In the genomic region with DNA sequence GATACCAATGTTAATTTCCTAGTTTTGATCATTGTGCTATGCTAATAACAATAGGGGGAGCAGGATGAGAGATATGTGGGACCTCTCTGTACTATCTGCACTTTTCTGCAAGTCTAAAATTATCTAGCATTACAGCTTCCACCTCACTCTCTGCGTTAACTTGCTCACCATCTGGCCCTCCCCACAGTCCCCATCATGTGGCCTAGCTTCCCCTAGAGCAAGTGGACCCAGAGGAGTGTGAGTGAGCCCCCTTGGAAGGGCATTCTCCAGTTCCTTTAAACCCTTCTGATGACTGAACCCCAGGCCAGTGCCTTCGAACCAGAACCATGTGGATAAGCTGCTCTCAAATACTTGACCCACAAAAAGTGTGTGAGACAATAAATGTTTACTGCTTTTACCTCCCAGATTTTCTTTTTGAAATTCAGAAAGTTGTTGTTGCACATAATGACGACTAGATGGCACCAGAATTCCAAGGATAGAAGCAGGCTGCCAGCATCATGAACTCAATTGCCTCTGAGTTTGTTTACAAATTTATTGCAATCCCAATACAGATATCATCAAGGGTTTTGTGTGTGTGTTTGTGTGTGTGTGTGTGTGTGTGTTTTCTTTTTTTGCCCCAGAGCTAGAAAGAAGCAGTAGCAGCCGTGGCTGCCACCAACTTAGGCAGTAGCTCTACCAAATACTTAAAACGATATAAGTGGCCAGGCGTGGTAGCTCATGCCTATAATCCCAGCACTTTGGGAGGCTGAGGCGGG, we compare ENCODE assay signal across 8 cellular contexts. TPM values are rescaled to one million over a fixed set of nuclear protein-coding genes. Genes with fewer than 3 reads are reported as not detected.
DNase-seq lines count a peak whose midpoint lies in the region; ATAC-seq and TF ChIP-seq lines count a peak whose summit lies in the region.

No MANE protein-coding gene starts in this region.

- intact Hi-C loops in mucosa of descending colon (cut with DNase I, micrococcal nuclease): loop anchor here (5.0 to 10.0 kb wide), 2 partner anchors 83 to 85 kb away; partner anchors contain the start of gene CCNP (in 1 of the 2)

- no peaks in the 10 kb centered on the region for H3K36me3 Mint-ChIP-seq in effector memory CD8-positive, alpha-beta T cell (ENCODE audit: insufficient read depth)

- H3K9me3 ChIP-seq in mucosa of descending colon: no peaks in the 10 kb centered on the region

- peaks cover 12 to 18% of the 10 kb centered on the region in 2 donors for H3K27me3 Mint-ChIP-seq in effector memory CD8-positive, alpha-beta T cell

- DNase-seq in DMS53 treated with DMSO at 0.1 percent for 48 hours (lab: John Stamatoyannopoulos, UW; ENCODE audit: unreplicated experiment) (peak; percentile 83), HuH-7 (ENCODE audit: low spot score) (peak; percentile 44), OCI-M2 (lab: John Stamatoyannopoulos, UW; ENCODE audit: unreplicated experiment) (peak; percentile 38), mucosa of descending colon (peak in 1 of 3 donors; percentile 13), GM19238 (ENCODE audit: insufficient read length, low spot score) (no peak)
- peak; percentile 14 to 31 (median 22) for DNase-seq in effector memory CD8-positive, alpha-beta T cell

- no peaks in the 10 kb centered on the region for H3K9me3 Mint-ChIP-seq in effector memory CD8-positive, alpha-beta T cell

- no peaks in the 10 kb centered on the region for H3K4me1 ChIP-seq in mucosa of descending colon (ENCODE audit: low read depth)

- TF ChIP-seq CTCF in mucosa of descending colon (IDR thresholded peaks at IDR 0.05): no peak

- H3K4me3 ChIP-seq in mucosa of descending colon: no peak overlapping the region

- no peak for ATAC-seq in effector memory CD8-positive, alpha-beta T cell (replicated peaks)
- ATAC-seq in mucosa of descending colon (peak; percentile 64), HG02852 (IDR thresholded peaks at IDR 0.05; ENCODE audit: unreplicated experiment) (no peak), HG03378 (IDR thresholded peaks at IDR 0.05; ENCODE audit: unreplicated experiment) (no peak)

- H3K36me3 ChIP-seq in mucosa of descending colon (ENCODE audit: low read depth): no peaks in the 10 kb centered on the region

- H3K4me3 Mint-ChIP-seq in effector memory CD8-positive, alpha-beta T cell: no peak overlapping the region

- H3K4me1 Mint-ChIP-seq in effector memory CD8-positive, alpha-beta T cell (ENCODE audit: low read depth in 2 of 2): peaks cover 16 to 27% of the 10 kb centered on the region in 2 donors

- no peak overlapping the region for H3K27ac Mint-ChIP-seq in effector memory CD8-positive, alpha-beta T cell

RNA-seq across cellular contexts. Expression of gene ZNF780A, which starts 49.0 kb away (rescaled TPM):
- total RNA-seq in mucosa of descending colon: 10 to 100 TPM; 15.9 to 17.7 (median 17.3) TPM

RNA-seq across cellular contexts. Expression of gene MAP3K10, which starts 51.5 kb away (rescaled TPM):
- total RNA-seq in mucosa of descending colon: 10 to 100 TPM; 11.0 to 23.3 (median 12.2) TPM
